In genomic region chr3:176663819-176664218, GRCh38 we compare ENCODE assay signal across 1 cellular context.
TF ChIP-seq lines count a peak whose summit lies in the region.

No MANE protein-coding gene starts in this region.

TF ChIP-seq in GM23338, 12 proteins besides CTCF, POLR2A, EP300 and RAD21 (continued from another document):
- no peak for TF ChIP-seq REST (IDR thresholded peaks at IDR 0.05; ENCODE audit: unreplicated experiment)
TF ChIP-seq in GM23338: peak in this region for 0.
